Comparison of ENCODE assay signal across 13 cellular contexts in genomic region chr14:74592476-74593191, GRCh38. TPM values are rescaled to one million over a fixed set of nuclear protein-coding genes. Genes with fewer than 3 reads are reported as not detected.
DNase-seq lines count a peak whose midpoint lies in the region; ATAC-seq, FAIRE-seq and TF ChIP-seq lines count a peak whose summit lies in the region.
"Had no signal": no experiment of that assay in that cellular context is flagged by ENCODE, and none has a peak within 500 bp of the region (broad histone marks: within the 10 kb centered on the region; RNA-seq: fewer than 3 reads in every experiment).

No MANE protein-coding gene starts in this region.

- H3K4me3 ChIP-seq in BLaER1: no peak overlapping the region
- no peak overlapping the region for H3K4me3 ChIP-seq in adrenal gland
- H3K4me3 ChIP-seq in kidney (ENCODE audit: low read length in 2 of 2): no peak overlapping the region
- H3K4me3 ChIP-seq in sigmoid colon: no peak overlapping the region

- H3K9me3 ChIP-seq in BLaER1 (no peaks in the 10 kb centered on the region), adrenal gland (replicated peaks in 1 of 3) (no peaks in the 10 kb centered on the region), kidney (ENCODE audit: control insufficient read depth in 1 of 2, low read length in 2 of 2) (no peaks in the 10 kb centered on the region), sigmoid colon (no peaks in the 10 kb centered on the region)

- peak overlapping the region; percentile 46; the same call in 1 of the 2 replicates for H3K4me2 ChIP-seq in BLaER1

- TF ChIP-seq POLR2A in adrenal gland (IDR thresholded peaks at IDR 0.05) (no peak), sigmoid colon (IDR thresholded peaks at IDR 0.05) (no peak)

- H3K36me3 ChIP-seq in BLaER1 (no peaks in the 10 kb centered on the region), adrenal gland (replicated peaks in 1 of 2) (no peaks in the 10 kb centered on the region), kidney (ENCODE audit: control insufficient read depth in 1 of 2, insufficient read depth in 2 of 2, low read length in 2 of 2) (no peaks in the 10 kb centered on the region), sigmoid colon (no peaks in the 10 kb centered on the region)

- TF ChIP-seq CTCF in adrenal gland (IDR thresholded peaks at IDR 0.05): no peak
- TF ChIP-seq CTCF in kidney (IDR thresholded peaks at IDR 0.05; ENCODE audit: borderline replicate concordance, extremely low read depth, insufficient read depth): no peak
- no peak for TF ChIP-seq CTCF in sigmoid colon (IDR thresholded peaks at IDR 0.05)

- H3K4me1 ChIP-seq in BLaER1: peaks cover 8% of the 10 kb centered on the region
- peaks cover 8 to 11% of the 10 kb centered on the region in 2 donors for H3K4me1 ChIP-seq in adrenal gland (replicated peaks in 1 of 2)
- H3K4me1 ChIP-seq in kidney (ENCODE audit: control insufficient read depth in 1 of 2, insufficient read depth in 1 of 2, low read depth in 1 of 2, low read length in 2 of 2): peaks cover 19 to 21% of the 10 kb centered on the region in 2 donors
- H3K4me1 ChIP-seq in sigmoid colon: peaks cover 0 to 21% (median 10%) of the 10 kb centered on the region in 4 donors

- H3K27ac ChIP-seq in BLaER1 (no peak overlapping the region), adrenal gland (peak overlapping the region in 3 of 5 donors; percentile 47 to 87 (median 76)), kidney (ENCODE audit: low read depth in 2 of 2, low read length in 2 of 2) (peak overlapping the region in 1 of 2 donors; percentile 37), sigmoid colon (peak overlapping the region; percentile 34 to 77 (median 46))

- no peaks in the 10 kb centered on the region for H4K20me1 ChIP-seq in BLaER1

- FAIRE-seq in kidney (lab: Jason Lieb, UNC): no peak
- FAIRE-seq: endometrium, TTC549 had no signal

- 82 to 91% (median 89%) methylated on average over 13 of the region's 13 CpGs for WGBS in adrenal gland, 4 donors
- WGBS in sigmoid colon, 2 donors: 81 to 93% methylated on average over 13 of the region's 13 CpGs

- intact Hi-C loops in adrenal gland (cut with DNase I): no loop called here
- intact Hi-C loops in kidney (cut with DNase I): no loop called here
- intact Hi-C loops in sigmoid colon (cut with DNase I): no loop called here

- TF ChIP-seq EP300 in sigmoid colon (IDR thresholded peaks at IDR 0.05): no peak

- DNase-seq in adrenal gland (peak in 1 of 7 donors; percentile 24), kidney (peak; percentile 39), sigmoid colon (no peak), HT-29 (ENCODE audit: low spot score) (no peak), COR-L47 (lab: John Stamatoyannopoulos, UW) (no peak)
- DNase-seq: activated CD8-positive, alpha-beta memory T cell treated with anti-CD3 and anti-CD28 coated beads, Interleukin-2, amount 50 U/mL, for 48 hours; DMS79 had no signal

- H3K27me3 ChIP-seq in BLaER1: no peaks in the 10 kb centered on the region
- H3K27me3 ChIP-seq in adrenal gland: no peaks in the 10 kb centered on the region
- H3K27me3 ChIP-seq in sigmoid colon: no peaks in the 10 kb centered on the region

- ATAC-seq in HG02571 (IDR thresholded peaks at IDR 0.05; ENCODE audit: unreplicated experiment) (no peak), HG03354 (IDR thresholded peaks at IDR 0.05; ENCODE audit: poor library complexity, severe bottlenecking, unreplicated experiment) (no peak)
- ATAC-seq: naive thymus-derived CD8-positive, alpha-beta T cell had no signal

- no peak overlapping the region for H3K9ac ChIP-seq in BLaER1
- no peak overlapping the region for H3K9ac ChIP-seq in kidney (ENCODE audit: low read length in 2 of 2)

RNA-seq across cellular contexts. Expression of gene LTBP2, which starts 19.4 kb away (rescaled TPM):
- 10 to 100 TPM in 2 of 8 donors, 1 to 10 TPM in 6; 2.3 to 17.0 (median 7.3) TPM for total RNA-seq in adrenal gland
- 1 to 10 TPM; 2.1 to 2.4 (median 2.2) TPM for polyA plus RNA-seq in adrenal gland
- 10.4 TPM for total RNA-seq in kidney
- 2.9 TPM for polyA plus RNA-seq in kidney (ENCODE audit: insufficient read depth, low read depth, low replicate concordance)
- total RNA-seq in sigmoid colon: 10 to 100 TPM; 12.1 to 71.2 (median 15.3) TPM
- polyA plus RNA-seq in sigmoid colon: 1 to 10 TPM in 2 of 3 donors, under 1 TPM in 1; 0.46 to 7.1 (median 1.2) TPM
- 0.31 and 2.6 TPM in 2 replicates for total RNA-seq in HT-29 (2014; rRNA removed; shearing (Covaris generic))
